ENCODE assay signal across 19 cellular contexts in the genomic region with DNA sequence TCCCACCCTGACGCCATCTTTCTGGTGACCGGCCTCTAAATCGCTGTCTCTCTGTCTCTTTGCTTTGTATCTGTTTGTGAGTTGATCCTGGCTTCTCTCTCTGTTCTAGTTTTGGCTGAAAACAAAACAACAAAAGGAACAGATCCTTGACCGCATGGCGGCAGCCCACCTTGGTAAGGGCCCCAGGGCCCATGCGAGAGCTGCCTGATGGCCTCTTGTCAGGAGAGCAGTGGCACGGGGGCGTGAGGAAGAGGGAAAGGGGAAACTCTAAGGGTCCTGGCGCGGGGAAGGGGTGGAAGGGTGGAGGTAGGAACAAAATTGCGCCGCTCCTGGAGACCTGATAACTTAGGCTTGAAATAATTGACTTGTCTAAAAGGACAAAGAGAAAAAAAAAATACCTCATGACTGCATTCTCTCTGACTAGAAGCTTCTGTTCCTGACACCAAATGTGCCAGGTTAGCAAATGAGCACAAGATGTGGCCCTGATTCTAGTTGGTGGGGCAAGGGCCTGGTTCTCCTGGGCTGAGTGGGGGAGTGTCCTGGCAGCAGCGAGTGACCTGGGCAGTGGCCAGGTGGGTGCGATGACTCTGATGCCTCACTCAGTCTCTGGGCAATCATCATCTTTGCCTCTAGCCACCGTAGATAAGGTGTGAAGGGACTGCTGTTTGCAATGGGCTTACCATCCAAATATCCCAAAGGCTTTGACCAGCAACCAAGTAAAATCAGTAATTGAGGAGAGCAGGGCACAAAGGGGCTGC.
A peak's percentile ranks its signal among the peaks of the same experiment; 100 is the strongest.
DNase-seq lines count a peak whose midpoint lies in the region; ATAC-seq, FAIRE-seq and TF ChIP-seq lines count a peak whose summit lies in the region.
"Had no signal": no experiment of that assay in that cellular context is flagged by ENCODE, and none has a peak within 500 bp of the region (broad histone marks: within the 10 kb centered on the region; RNA-seq: fewer than 3 reads in every experiment).

No MANE protein-coding gene starts in this region.

- H3K27ac ChIP-seq in HepG2 (ENCODE audit: extremely low read length, insufficient read depth, low read length) (no peak overlapping the region), skeletal muscle tissue (ENCODE audit: low read depth, low read length) (peak overlapping the region; percentile 8), SK-N-SH (ENCODE audit: low read depth in 2 of 2, low read length in 1 of 2) (no peak overlapping the region)
- H3K27ac ChIP-seq: 22Rv1, Peyer's patch had no signal

- H4K20me1 ChIP-seq in HepG2 (ENCODE audit: insufficient read depth, low read length) (no peaks in the 10 kb centered on the region), SK-N-SH (ENCODE audit: insufficient read depth) (no peaks in the 10 kb centered on the region)

- H3K9ac ChIP-seq in HepG2 (ENCODE audit: insufficient read depth, low read depth, low read length) (no peak overlapping the region), skeletal muscle tissue (ENCODE audit: low read depth in 1 of 3, low read length in 3 of 3) (no peak overlapping the region), SK-N-SH (no peak overlapping the region)

- CTCF ChIA-PET in HepG2 (lab: Yijun Ruan, JAX; ENCODE audit: low intra/inter-chr PET ratio, low total read pairs) (no interaction called here), SK-N-SH (lab: Yijun Ruan, JAX) (interaction anchor here (0.5 to 4.4 kb wide), 3 partner anchors 10 to 32 kb away, joined by 3 to 15 read pairs (median 3); no protein-coding TSS in a partner anchor)

- peaks cover 40% of the 10 kb centered on the region for H3K4me1 ChIP-seq in HepG2 (ENCODE audit: insufficient read depth, low read length)
- H3K4me1 ChIP-seq in skeletal muscle tissue (ENCODE audit: control insufficient read depth in 3 of 3, insufficient read depth in 3 of 3, low read length in 3 of 3) = peaks cover 7 to 20% (median 11%) of the 10 kb centered on the region in 3 donors
- H3K4me1 ChIP-seq in SK-N-SH (ENCODE audit: control insufficient read depth in 1 of 2, insufficient read depth in 2 of 2, low read depth in 1 of 2, low read length in 1 of 2) = peaks cover 0 to 26% of the 10 kb centered on the region in 2 experiments; a peak in 2 of 4 replicates
- H3K4me1 ChIP-seq: Peyer's patch had no signal

- peaks cover 2% of the 10 kb centered on the region for H3K4me1 Mint-ChIP-seq in activated T-cell treated with anti-CD3 and anti-CD28 coated beads, Interleukin-2, amount 50 U/mL, for 24 hours (ENCODE audit: low read depth)
- H3K4me1 Mint-ChIP-seq in activated T-cell treated with anti-CD3 and anti-CD28 coated beads, Interleukin-2, amount 50 U/mL, for 4 hours (ENCODE audit: low read depth) = no peaks in the 10 kb centered on the region
- peaks cover 5% of the 10 kb centered on the region for H3K4me1 Mint-ChIP-seq in T-helper 17 cell

- TF ChIP-seq EP300 in HepG2 (IDR thresholded peaks at IDR 0.05; ENCODE audit: low read depth in 2 of 2, low read length in 2 of 2) = no peak
- no peak for TF ChIP-seq EP300 in HepG2 (CRISPR knock-in tag; IDR thresholded peaks at IDR 0.05; ENCODE audit: borderline replicate concordance)
- TF ChIP-seq EP300 in SK-N-SH (IDR thresholded peaks at IDR 0.05; ENCODE audit: borderline replicate concordance in 1 of 2, low read depth in 1 of 2, low read length in 1 of 2) = no peak

- TF ChIP-seq RAD21 in HepG2 (CRISPR knock-in tag; IDR thresholded peaks at IDR 0.05) (no peak), SK-N-SH (IDR thresholded peaks at IDR 0.05; ENCODE audit: low read length) (no peak)

- H3K36me3 ChIP-seq in HepG2 (replicated peaks in 1 of 2; ENCODE audit: control insufficient read depth in 1 of 2, insufficient read depth in 2 of 2, low read length in 2 of 2) = peaks cover 10 to 13% of the 10 kb centered on the region in 2 experiments
- H3K36me3 ChIP-seq in skeletal muscle tissue (ENCODE audit: control insufficient read depth in 3 of 3, insufficient read depth in 3 of 3, low read length in 3 of 3) = peaks cover 35 to 48% (median 46%) of the 10 kb centered on the region in 3 donors
- H3K36me3 ChIP-seq in SK-N-SH (replicated peaks in 1 of 2; ENCODE audit: control insufficient read depth in 1 of 2, insufficient read depth in 2 of 2, low read length in 1 of 2) = peaks cover 3 to 9% of the 10 kb centered on the region in 2 experiments

- no peaks in the 10 kb centered on the region for H3K9me3 ChIP-seq in T-helper 17 cell (ENCODE audit: control insufficient read depth, low read length, poor library complexity, severe bottlenecking)
- H3K9me3 ChIP-seq in HepG2 (ENCODE audit: low read length) = no peaks in the 10 kb centered on the region
- H3K9me3 ChIP-seq in skeletal muscle tissue (ENCODE audit: control insufficient read depth in 3 of 3, low read length in 3 of 3) = no peaks in the 10 kb centered on the region
- H3K9me3 ChIP-seq in SK-N-SH = no peaks in the 10 kb centered on the region
- H3K9me3 ChIP-seq: Peyer's patch had no signal

- H3K4me2 ChIP-seq in HepG2 (ENCODE audit: low read depth, low read length) (no peak overlapping the region), SK-N-SH (no peak overlapping the region)

- in situ Hi-C loops in HepG2 (cut with HindIII; ENCODE audit: extremely low pct_ligation_motif_present, low pct_unique_long_range_greater_than_20kb) = no loop called here

- no peak overlapping the region for H2AFZ ChIP-seq in HepG2 (ENCODE audit: low read length)
- no peak overlapping the region for H2AFZ ChIP-seq in SK-N-SH (ENCODE audit: low read depth)

- no peak overlapping the region for H3K4me3 ChIP-seq in HepG2 (replicated peaks in 1 of 3; ENCODE audit: insufficient read depth in 1 of 3, low read depth in 2 of 3, low read length in 3 of 3)
- H3K4me3 ChIP-seq in skeletal muscle tissue (ENCODE audit: low read length in 3 of 3) = no peak overlapping the region
- H3K4me3 ChIP-seq in SK-N-SH (ENCODE audit: low read depth in 2 of 2, low read length in 1 of 2) = no peak overlapping the region
- H3K4me3 ChIP-seq: Peyer's patch had no signal

- no peak for DNase-seq in activated T-cell treated with anti-CD3 and anti-CD28 coated beads, Interleukin-2, amount 50 U/mL, for 24 hours
- DNase-seq in activated T-cell treated with anti-CD3 and anti-CD28 coated beads, Interleukin-2, amount 50 U/mL, for 4 hours = no peak
- DNase-seq in T-helper 17 cell (no peak), HepG2 (ENCODE audit: low spot score) (no peak), SK-N-SH (no peak), cortex of kidney (lab: John Stamatoyannopoulos, UW) (no peak)
- DNase-seq: COR-L47, DMS153, EL, NCI-H1417, NCI-H1930, NCI-H2171, NCI-H446 treated with DMSO at 0.1 percent for 48 hours, Peyer's patch, SHP77 treated with DMSO at 0.1 percent for 48 hours had no signal

- intact Hi-C loops in HepG2 (cut with micrococcal nuclease; ENCODE audit: unreplicated experiment) = no loop called here

- no peak for TF ChIP-seq POLR2A in HepG2 (IDR thresholded peaks at IDR 0.05; ENCODE audit: insufficient read depth in 1 of 2, low read depth in 2 of 2, low read length in 2 of 2)

- H3F3A ChIP-seq in SK-N-SH (replicated peaks; ENCODE audit: insufficient read depth) = no peaks in the 10 kb centered on the region

- H3K27me3 Mint-ChIP-seq in activated T-cell treated with anti-CD3 and anti-CD28 coated beads, Interleukin-2, amount 50 U/mL, for 24 hours = no peaks in the 10 kb centered on the region
- H3K27me3 Mint-ChIP-seq in activated T-cell treated with anti-CD3 and anti-CD28 coated beads, Interleukin-2, amount 50 U/mL, for 4 hours (ENCODE audit: low read depth) = no peaks in the 10 kb centered on the region
- no peaks in the 10 kb centered on the region for H3K27me3 Mint-ChIP-seq in T-helper 17 cell
- H3K27me3 Mint-ChIP-seq: IgD-negative memory B cell had no signal

- H3K4me3 Mint-ChIP-seq in activated T-cell treated with anti-CD3 and anti-CD28 coated beads, Interleukin-2, amount 50 U/mL, for 24 hours = no peak overlapping the region
- no peak overlapping the region for H3K4me3 Mint-ChIP-seq in activated T-cell treated with anti-CD3 and anti-CD28 coated beads, Interleukin-2, amount 50 U/mL, for 4 hours
- H3K4me3 Mint-ChIP-seq in T-helper 17 cell = no peak overlapping the region
- H3K4me3 Mint-ChIP-seq: IgD-negative memory B cell had no signal

- H3K9me3 Mint-ChIP-seq in activated T-cell treated with anti-CD3 and anti-CD28 coated beads, Interleukin-2, amount 50 U/mL, for 24 hours = no peaks in the 10 kb centered on the region
- H3K9me3 Mint-ChIP-seq in activated T-cell treated with anti-CD3 and anti-CD28 coated beads, Interleukin-2, amount 50 U/mL, for 4 hours = no peaks in the 10 kb centered on the region

- peaks cover 39% of the 10 kb centered on the region for H3K36me3 Mint-ChIP-seq in activated T-cell treated with anti-CD3 and anti-CD28 coated beads, Interleukin-2, amount 50 U/mL, for 24 hours (ENCODE audit: low read depth)
- peaks cover 31% of the 10 kb centered on the region for H3K36me3 Mint-ChIP-seq in activated T-cell treated with anti-CD3 and anti-CD28 coated beads, Interleukin-2, amount 50 U/mL, for 4 hours (ENCODE audit: insufficient read depth)
- peaks cover 7% of the 10 kb centered on the region for H3K36me3 Mint-ChIP-seq in T-helper 17 cell (ENCODE audit: low read depth)

- TF ChIP-seq CTCF in HepG2 (CRISPR knock-in tag; IDR thresholded peaks at IDR 0.05) (no peak), SK-N-SH (IDR thresholded peaks at IDR 0.05) (no peak)

- BruUV-seq in HepG2 (replicated peaks; lab: Mats Ljungman, UMichigan) = TSS peak; percentile 45

- FAIRE-seq in HepG2 (lab: Jason Lieb, UNC) = no peak

- H3K9me2 ChIP-seq in SK-N-SH = no peaks in the 10 kb centered on the region

- H3K27ac Mint-ChIP-seq in activated T-cell treated with anti-CD3 and anti-CD28 coated beads, Interleukin-2, amount 50 U/mL, for 24 hours = peak overlapping the region; percentile 30
- H3K27ac Mint-ChIP-seq in T-helper 17 cell = peak overlapping the region; percentile 51

- 97% methylated on average over 15 of the region's 15 CpGs for WGBS in HepG2 (ENCODE audit: low lambda C conversion rate)
- 95% methylated on average over 15 of the region's 15 CpGs for WGBS in SK-N-SH (ENCODE audit: low lambda C conversion rate)

- H3K27me3 ChIP-seq in HepG2 (ENCODE audit: control insufficient read depth in 1 of 2, insufficient read depth in 2 of 2, low read length in 2 of 2) = no peaks in the 10 kb centered on the region
- no peaks in the 10 kb centered on the region for H3K27me3 ChIP-seq in skeletal muscle tissue (ENCODE audit: control insufficient read depth in 3 of 3, insufficient read depth in 3 of 3, low read length in 3 of 3)
- H3K27me3 ChIP-seq in SK-N-SH (ENCODE audit: insufficient read depth) = no peaks in the 10 kb centered on the region
- H3K27me3 ChIP-seq: Peyer's patch had no signal

- H3K79me2 ChIP-seq in HepG2 (ENCODE audit: insufficient read depth, low read length) (no peaks in the 10 kb centered on the region), SK-N-SH (ENCODE audit: insufficient read depth) (no peaks in the 10 kb centered on the region)

- POLR2A ChIA-PET in HepG2 (lab: Yijun Ruan, JAX) = no interaction called here
- POLR2A ChIA-PET in SK-N-SH (lab: Yijun Ruan, JAX) = no interaction called here

- no peak for ATAC-seq in activated T-cell treated with anti-CD3 and anti-CD28 coated beads, Interleukin-2, amount 50 U/mL, for 4 hours
- ATAC-seq in T-helper 17 cell = no peak
- no peak for ATAC-seq in HepG2
- no peak for ATAC-seq in GM18861 (IDR thresholded peaks at IDR 0.05; ENCODE audit: unreplicated experiment)

TF ChIP-seq in SK-N-SH, 30 proteins besides CTCF, POLR2A, EP300 and RAD21 (continues in another document):
- TF ChIP-seq EZH2phosphoT487 (IDR thresholded peaks at IDR 0.05; ENCODE audit: borderline replicate concordance, low read depth) (no peak), GABPA (IDR thresholded peaks at IDR 0.05; ENCODE audit: low read depth) (no peak)
